ENCODE assay signal across 8 cellular contexts in genomic region chr16:24609740-24610420, GRCh38.
DNase-seq lines count a peak whose midpoint lies in the region; ATAC-seq and TF ChIP-seq lines count a peak whose summit lies in the region.

No MANE protein-coding gene starts in this region.

- intact Hi-C loops in mucosa of descending colon (cut with DNase I, micrococcal nuclease), result no loop called here
- intact Hi-C loops in thyroid gland (cut with DNase I), result no loop called here

- H3K9me3 ChIP-seq in Peyer's patch, result no peaks in the 10 kb centered on the region
- no peaks in the 10 kb centered on the region for H3K9me3 ChIP-seq in mucosa of descending colon
- H3K9me3 ChIP-seq in thyroid gland, result no peaks in the 10 kb centered on the region

- no peak for ATAC-seq in mucosa of descending colon
- no peak for ATAC-seq in GM18520 (IDR thresholded peaks at IDR 0.05; ENCODE audit: unreplicated experiment)

- peak; percentile 17 for DNase-seq in activated T-cell treated with anti-CD3 and anti-CD28 coated beads, Interleukin-2, amount 50 U/mL, for 1 hour
- DNase-seq in activated T-cell treated with anti-CD3 and anti-CD28 coated beads for 4 hours (no peak), Peyer's patch (peak in 2 of 3 donors; percentile 52 to 57), epithelial cell of proximal tubule (ENCODE audit: low read depth) (peak; percentile 30), mucosa of descending colon (peak in 2 of 3 donors; percentile 46 to 54), thyroid gland (peak; percentile 59 to 67), GOT3 (lab: John Stamatoyannopoulos, UW) (no peak)

- 1 to 3% methylated on average over 18 to 22 of the region's 22 CpGs for WGBS in thyroid gland, 2 donors

- peak overlapping the region in 2 of 4 donors; percentile 29 to 31 for H3K4me3 ChIP-seq in Peyer's patch
- peak overlapping the region; percentile 54 for H3K4me3 ChIP-seq in epithelial cell of proximal tubule (ENCODE audit: low read depth, low read length)
- H3K4me3 ChIP-seq in mucosa of descending colon, result no peak overlapping the region
- H3K4me3 ChIP-seq in thyroid gland (replicated peaks in 1 of 3), result no peak overlapping the region

- H3K27ac ChIP-seq in Peyer's patch (no peak overlapping the region), thyroid gland (no peak overlapping the region)

- H3K27me3 ChIP-seq in Peyer's patch, result no peaks in the 10 kb centered on the region
- peaks cover 10% of the 10 kb centered on the region for H3K27me3 ChIP-seq in thyroid gland

- no peak for TF ChIP-seq CTCF in Peyer's patch (IDR thresholded peaks at IDR 0.05)
- TF ChIP-seq CTCF in epithelial cell of proximal tubule (conservative IDR thresholded peaks at IDR 0.05; ENCODE audit: low read depth, low read length), result no peak
- no peak for TF ChIP-seq CTCF in mucosa of descending colon (IDR thresholded peaks at IDR 0.05)
- no peak for TF ChIP-seq CTCF in thyroid gland (IDR thresholded peaks at IDR 0.05)

- H3K36me3 ChIP-seq in Peyer's patch, result no peaks in the 10 kb centered on the region
- H3K36me3 ChIP-seq in mucosa of descending colon (ENCODE audit: low read depth), result no peaks in the 10 kb centered on the region
- H3K36me3 ChIP-seq in thyroid gland, result no peaks in the 10 kb centered on the region

- TF ChIP-seq POLR2A in Peyer's patch (IDR thresholded peaks at IDR 0.05) (no peak), thyroid gland (IDR thresholded peaks at IDR 0.05) (no peak)

- H3K4me1 ChIP-seq in Peyer's patch (no peaks in the 10 kb centered on the region), mucosa of descending colon (ENCODE audit: low read depth) (peaks cover 7% of the 10 kb centered on the region), thyroid gland (peaks cover 6 to 12% of the 10 kb centered on the region in 2 donors)

Comparison
In these comparisons a context has a peak if more than half of its experiments do, and no peak if none do; other contexts are left out.
1. DNase-seq: peak in activated T-cell treated with anti-CD3 and anti-CD28 coated beads, Interleukin-2, amount 50 U/mL, for 1 hour (single experiment), Peyer's patch (2 of 3), epithelial cell of proximal tubule (single experiment), mucosa of descending colon (2 of 3) and thyroid gland (2 of 2); none in activated T-cell treated with anti-CD3 and anti-CD28 coated beads for 4 hours (single experiment) and GOT3 (single experiment).